In the genomic region with DNA sequence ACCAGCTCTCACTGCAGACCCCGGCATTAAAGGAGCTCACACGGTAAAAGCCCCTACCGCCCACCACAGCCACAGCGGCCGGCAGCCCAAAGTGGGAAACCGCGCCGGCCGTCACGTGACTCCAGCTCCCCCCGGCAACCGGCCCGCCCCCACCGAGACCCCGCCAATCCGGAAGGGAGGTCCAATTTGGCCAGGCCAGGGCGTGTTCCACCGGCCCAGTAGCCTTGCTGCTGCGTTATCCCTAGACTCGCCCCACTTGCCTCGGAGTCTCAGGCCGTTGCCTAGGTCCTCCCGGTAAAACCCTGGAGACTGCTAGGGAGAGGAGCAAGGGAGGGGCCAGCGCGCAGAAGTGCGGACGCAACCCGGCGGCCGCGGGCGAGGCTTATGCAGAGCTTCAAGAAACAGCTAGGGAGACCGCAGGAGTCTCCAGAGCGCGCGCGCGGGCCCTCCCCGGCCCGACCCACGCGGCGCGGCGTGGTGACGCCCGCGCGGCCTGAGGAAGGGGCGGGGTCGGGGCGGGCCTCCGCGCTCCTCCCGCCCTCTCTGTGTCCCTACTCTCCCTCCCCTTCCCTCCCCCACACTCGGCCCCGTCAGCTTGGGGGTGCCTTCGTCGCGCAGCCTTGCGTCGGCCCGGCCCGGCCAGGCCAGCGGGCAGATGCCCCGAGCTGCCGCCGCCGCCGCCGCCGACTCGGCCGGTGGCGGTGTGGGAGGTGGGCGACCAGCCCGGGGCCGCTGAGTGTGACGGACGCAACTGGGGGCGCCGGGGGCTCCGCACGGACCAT, we compare ENCODE assay signal across 1 cellular context.
A peak's percentile ranks its signal among the peaks of the same experiment; 100 is the strongest.
TF ChIP-seq lines count a peak whose summit lies in the region.

A gene with protein sequence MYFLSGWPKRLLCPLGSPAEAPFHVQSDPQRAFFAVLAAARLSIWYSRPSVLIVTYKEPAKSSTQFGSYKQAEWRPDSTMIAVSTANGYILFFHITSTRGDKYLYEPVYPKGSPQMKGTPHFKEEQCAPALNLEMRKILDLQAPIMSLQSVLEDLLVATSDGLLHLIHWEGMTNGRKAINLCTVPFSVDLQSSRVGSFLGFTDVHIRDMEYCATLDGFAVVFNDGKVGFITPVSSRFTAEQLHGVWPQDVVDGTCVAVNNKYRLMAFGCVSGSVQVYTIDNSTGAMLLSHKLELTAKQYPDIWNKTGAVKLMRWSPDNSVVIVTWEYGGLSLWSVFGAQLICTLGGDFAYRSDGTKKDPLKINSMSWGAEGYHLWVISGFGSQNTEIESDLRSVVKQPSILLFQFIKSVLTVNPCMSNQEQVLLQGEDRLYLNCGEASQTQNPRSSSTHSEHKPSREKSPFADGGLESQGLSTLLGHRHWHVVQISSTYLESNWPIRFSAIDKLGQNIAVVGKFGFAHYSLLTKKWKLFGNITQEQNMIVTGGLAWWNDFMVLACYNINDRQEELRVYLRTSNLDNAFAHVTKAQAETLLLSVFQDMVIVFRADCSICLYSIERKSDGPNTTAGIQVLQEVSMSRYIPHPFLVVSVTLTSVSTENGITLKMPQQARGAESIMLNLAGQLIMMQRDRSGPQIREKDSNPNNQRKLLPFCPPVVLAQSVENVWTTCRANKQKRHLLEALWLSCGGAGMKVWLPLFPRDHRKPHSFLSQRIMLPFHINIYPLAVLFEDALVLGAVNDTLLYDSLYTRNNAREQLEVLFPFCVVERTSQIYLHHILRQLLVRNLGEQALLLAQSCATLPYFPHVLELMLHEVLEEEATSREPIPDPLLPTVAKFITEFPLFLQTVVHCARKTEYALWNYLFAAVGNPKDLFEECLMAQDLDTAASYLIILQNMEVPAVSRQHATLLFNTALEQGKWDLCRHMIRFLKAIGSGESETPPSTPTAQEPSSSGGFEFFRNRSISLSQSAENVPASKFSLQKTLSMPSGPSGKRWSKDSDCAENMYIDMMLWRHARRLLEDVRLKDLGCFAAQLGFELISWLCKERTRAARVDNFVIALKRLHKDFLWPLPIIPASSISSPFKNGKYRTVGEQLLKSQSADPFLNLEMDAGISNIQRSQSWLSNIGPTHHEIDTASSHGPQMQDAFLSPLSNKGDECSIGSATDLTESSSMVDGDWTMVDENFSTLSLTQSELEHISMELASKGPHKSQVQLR (N-terminal part only) (plus strand): TSS at position 578 of the 782 bp plus-strand sequence. CDS start 203 bp downstream, at position 781.

TF ChIP-seq in HCT116, 20 proteins besides CTCF, POLR2A, EP300 and RAD21:
- peak; percentile 98 for TF ChIP-seq POLR2AphosphoS5 (IDR thresholded peaks at IDR 0.05; ENCODE audit: low read depth, low read length)
- TF ChIP-seq EGR1 (IDR thresholded peaks at IDR 0.05; ENCODE audit: low read depth), result no peak
- no peak; the same call in 1 of the 2 replicates for TF ChIP-seq SP1 (IDR thresholded peaks at IDR 0.05; ENCODE audit: low read depth)
- TF ChIP-seq CBX3 (IDR thresholded peaks at IDR 0.05; ENCODE audit: low read depth), result peak; percentile 62; the same call in 1 of the 2 replicates
- peak; percentile 67 for TF ChIP-seq SIN3A (IDR thresholded peaks at IDR 0.05; ENCODE audit: low read depth)
- TF ChIP-seq, protein P1, sequence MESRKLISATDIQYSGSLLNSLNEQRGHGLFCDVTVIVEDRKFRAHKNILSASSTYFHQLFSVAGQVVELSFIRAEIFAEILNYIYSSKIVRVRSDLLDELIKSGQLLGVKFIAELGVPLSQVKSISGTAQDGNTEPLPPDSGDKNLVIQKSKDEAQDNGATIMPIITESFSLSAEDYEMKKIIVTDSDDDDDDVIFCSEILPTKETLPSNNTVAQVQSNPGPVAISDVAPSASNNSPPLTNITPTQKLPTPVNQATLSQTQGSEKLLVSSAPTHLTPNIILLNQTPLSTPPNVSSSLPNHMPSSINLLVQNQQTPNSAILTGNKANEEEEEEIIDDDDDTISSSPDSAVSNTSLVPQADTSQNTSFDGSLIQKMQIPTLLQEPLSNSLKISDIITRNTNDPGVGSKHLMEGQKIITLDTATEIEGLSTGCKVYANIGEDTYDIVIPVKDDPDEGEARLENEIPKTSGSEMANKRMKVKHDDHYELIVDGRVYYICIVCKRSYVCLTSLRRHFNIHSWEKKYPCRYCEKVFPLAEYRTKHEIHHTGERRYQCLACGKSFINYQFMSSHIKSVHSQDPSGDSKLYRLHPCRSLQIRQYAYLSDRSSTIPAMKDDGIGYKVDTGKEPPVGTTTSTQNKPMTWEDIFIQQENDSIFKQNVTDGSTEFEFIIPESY (IDR thresholded peaks at IDR 0.05; ENCODE audit: extremely low read depth, insufficient replicate concordance, low read length), result no peak
- TF ChIP-seq, protein P2, sequence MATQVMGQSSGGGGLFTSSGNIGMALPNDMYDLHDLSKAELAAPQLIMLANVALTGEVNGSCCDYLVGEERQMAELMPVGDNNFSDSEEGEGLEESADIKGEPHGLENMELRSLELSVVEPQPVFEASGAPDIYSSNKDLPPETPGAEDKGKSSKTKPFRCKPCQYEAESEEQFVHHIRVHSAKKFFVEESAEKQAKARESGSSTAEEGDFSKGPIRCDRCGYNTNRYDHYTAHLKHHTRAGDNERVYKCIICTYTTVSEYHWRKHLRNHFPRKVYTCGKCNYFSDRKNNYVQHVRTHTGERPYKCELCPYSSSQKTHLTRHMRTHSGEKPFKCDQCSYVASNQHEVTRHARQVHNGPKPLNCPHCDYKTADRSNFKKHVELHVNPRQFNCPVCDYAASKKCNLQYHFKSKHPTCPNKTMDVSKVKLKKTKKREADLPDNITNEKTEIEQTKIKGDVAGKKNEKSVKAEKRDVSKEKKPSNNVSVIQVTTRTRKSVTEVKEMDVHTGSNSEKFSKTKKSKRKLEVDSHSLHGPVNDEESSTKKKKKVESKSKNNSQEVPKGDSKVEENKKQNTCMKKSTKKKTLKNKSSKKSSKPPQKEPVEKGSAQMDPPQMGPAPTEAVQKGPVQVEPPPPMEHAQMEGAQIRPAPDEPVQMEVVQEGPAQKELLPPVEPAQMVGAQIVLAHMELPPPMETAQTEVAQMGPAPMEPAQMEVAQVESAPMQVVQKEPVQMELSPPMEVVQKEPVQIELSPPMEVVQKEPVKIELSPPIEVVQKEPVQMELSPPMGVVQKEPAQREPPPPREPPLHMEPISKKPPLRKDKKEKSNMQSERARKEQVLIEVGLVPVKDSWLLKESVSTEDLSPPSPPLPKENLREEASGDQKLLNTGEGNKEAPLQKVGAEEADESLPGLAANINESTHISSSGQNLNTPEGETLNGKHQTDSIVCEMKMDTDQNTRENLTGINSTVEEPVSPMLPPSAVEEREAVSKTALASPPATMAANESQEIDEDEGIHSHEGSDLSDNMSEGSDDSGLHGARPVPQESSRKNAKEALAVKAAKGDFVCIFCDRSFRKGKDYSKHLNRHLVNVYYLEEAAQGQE (IDR thresholded peaks at IDR 0.05; ENCODE audit: low read depth), result no peak
- no peak for TF ChIP-seq ELF1 (IDR thresholded peaks at IDR 0.05; ENCODE audit: borderline replicate concordance, low read depth)
- peak; percentile 57; the same call in 1 of the 2 replicates for TF ChIP-seq SRF (IDR thresholded peaks at IDR 0.05; ENCODE audit: low read depth)
- TF ChIP-seq, protein P3, sequence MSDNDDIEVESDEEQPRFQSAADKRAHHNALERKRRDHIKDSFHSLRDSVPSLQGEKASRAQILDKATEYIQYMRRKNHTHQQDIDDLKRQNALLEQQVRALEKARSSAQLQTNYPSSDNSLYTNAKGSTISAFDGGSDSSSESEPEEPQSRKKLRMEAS (IDR thresholded peaks at IDR 0.05), result peak; percentile 78; the same call in 1 of the 2 replicates
- peak; percentile 75 for TF ChIP-seq ZFX (IDR thresholded peaks at IDR 0.05)
- no peak for TF ChIP-seq CEBPB (IDR thresholded peaks at IDR 0.05; ENCODE audit: low read depth)
- TF ChIP-seq JUND (IDR thresholded peaks at IDR 0.05), result no peak
- no peak for TF ChIP-seq ZNF274 (IDR thresholded peaks at IDR 0.05; ENCODE audit: low read depth, low read length)
- TF ChIP-seq YY1 (IDR thresholded peaks at IDR 0.05; ENCODE audit: extremely low read depth, insufficient replicate concordance, low read depth, low read length), result peak; percentile 40
- peak; percentile 5 for TF ChIP-seq TCF7L2 (IDR thresholded peaks at IDR 0.05; ENCODE audit: borderline replicate concordance, extremely low read depth, insufficient read depth, insufficient read length)
- TF ChIP-seq EZH2phosphoT487 (IDR thresholded peaks at IDR 0.05; ENCODE audit: borderline replicate concordance), result no peak
- TF ChIP-seq, protein P4, sequence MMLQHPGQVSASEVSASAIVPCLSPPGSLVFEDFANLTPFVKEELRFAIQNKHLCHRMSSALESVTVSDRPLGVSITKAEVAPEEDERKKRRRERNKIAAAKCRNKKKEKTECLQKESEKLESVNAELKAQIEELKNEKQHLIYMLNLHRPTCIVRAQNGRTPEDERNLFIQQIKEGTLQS (IDR thresholded peaks at IDR 0.05), result no peak
- TF ChIP-seq FOSL1 (IDR thresholded peaks at IDR 0.05; ENCODE audit: low read depth), result no peak
- no peak for TF ChIP-seq EZH2 (IDR thresholded peaks at IDR 0.05)
